14 cellular contexts compared by ENCODE assay signal in genomic region chr3:79369306-79369705, GRCh38.
DNase-seq lines count a peak whose midpoint lies in the region; ATAC-seq and TF ChIP-seq lines count a peak whose summit lies in the region.
"Had no signal": no experiment of that assay in that cellular context is flagged by ENCODE, and none has a peak within 500 bp of the region (broad histone marks: within the 10 kb centered on the region; RNA-seq: fewer than 3 reads in every experiment).

No MANE protein-coding gene starts in this region.

- no peaks in the 10 kb centered on the region for H3K4me1 ChIP-seq in mesendoderm (ENCODE audit: control insufficient read depth, low read depth, low read length)

- H3K27me3 ChIP-seq in mesendoderm (ENCODE audit: insufficient read depth, low read length, poor library complexity) = no peaks in the 10 kb centered on the region

- H3K4me3 ChIP-seq in cardiac fibroblast (replicated peaks in 1 of 2; ENCODE audit: low read depth in 2 of 2, low read length in 2 of 2) = no peak overlapping the region
- H3K4me3 ChIP-seq in mesendoderm (ENCODE audit: low read length) = no peak overlapping the region
- H3K4me3 ChIP-seq: coronary artery, mucosa of descending colon had no signal

- TF ChIP-seq CTCF in cardiac fibroblast (IDR thresholded peaks at IDR 0.05; ENCODE audit: low read depth, low read length) = peak; percentile 43

- no peak overlapping the region for H2BK15ac ChIP-seq in mesendoderm (replicated peaks; ENCODE audit: low read depth)

- no peak for ATAC-seq in GM21528 (IDR thresholded peaks at IDR 0.05; ENCODE audit: low FRiP score, unreplicated experiment)
- ATAC-seq: mucosa of descending colon had no signal

- H3K27ac ChIP-seq in mesendoderm (ENCODE audit: low read depth, low read length) = no peak overlapping the region
- H3K27ac ChIP-seq: coronary artery had no signal

- no peak overlapping the region for H4K5ac ChIP-seq in mesendoderm (ENCODE audit: low read length)

- no peak overlapping the region for H3K4ac ChIP-seq in mesendoderm (ENCODE audit: low read depth, low read length)

- no CpG with 5 or more reads among the region's 1 CpG for WGBS in mesendoderm (ENCODE audit: extremely low coverage, insufficient coverage, low lambda C conversion rate)

- H3K36me3 ChIP-seq in mesendoderm (ENCODE audit: control insufficient read depth, insufficient read depth, low read length) = no peaks in the 10 kb centered on the region

- no peaks in the 10 kb centered on the region for H3K79me2 ChIP-seq in mesendoderm (ENCODE audit: control insufficient read depth, insufficient read depth, low read length)

- H3K23ac ChIP-seq in mesendoderm (ENCODE audit: low read length) = no peak overlapping the region

- no peak overlapping the region for H3K56ac ChIP-seq in mesendoderm (ENCODE audit: low read length)

- H3K9ac ChIP-seq in mesendoderm (ENCODE audit: low read length) = no peak overlapping the region

- no peak overlapping the region for H3K4me2 ChIP-seq in mesendoderm (ENCODE audit: low read length)

- H3K18ac ChIP-seq in mesendoderm (ENCODE audit: low read length) = no peak overlapping the region

- H2BK120ac ChIP-seq in mesendoderm (ENCODE audit: low read depth, low read length) = no peak overlapping the region

- no peaks in the 10 kb centered on the region for H3K79me1 ChIP-seq in mesendoderm (ENCODE audit: low read length)

- no peak overlapping the region for H2AK5ac ChIP-seq in mesendoderm (ENCODE audit: low read length)

- DNase-seq in DMS 273 (lab: John Stamatoyannopoulos, UW; ENCODE audit: unreplicated experiment) = peak; percentile 50
- DNase-seq in Kasumi-1 (lab: John Stamatoyannopoulos, UW) = peak; percentile 17 to 26
- peak; percentile 18 to 50 for DNase-seq in cardiac fibroblast (ENCODE audit: low read depth in 2 of 2)
- DNase-seq in mesendoderm = peak; percentile 8
- DNase-seq in activated CD4-positive, alpha-beta T cell treated with anti-CD3 and anti-CD28 coated beads for 48 hours = no peak
- no peak for DNase-seq in T1000 (lab: John Stamatoyannopoulos, UW)
- DNase-seq in GOT3 (lab: John Stamatoyannopoulos, UW) = no peak
- DNase-seq: activated gamma-delta T cell treated with Interleukin-2 at 50 U/mL for 16 hours, DND-41, mucosa of descending colon, NCI-H1436 treated with DMSO at 0.1 percent for 48 hours, RPMI8226 had no signal

- H2BK5ac ChIP-seq in mesendoderm (ENCODE audit: low read length) = no peak overlapping the region

- H4K8ac ChIP-seq in mesendoderm (ENCODE audit: low read depth, low read length) = no peak overlapping the region

Comparison
In these comparisons a context has a peak if more than half of its experiments do, and no peak if none do; other contexts are left out.
1. DNase-seq: peak in DMS 273 (single experiment), Kasumi-1 (2 of 2), cardiac fibroblast (2 of 2) and mesendoderm (single experiment); none in activated CD4-positive, alpha-beta T cell treated with anti-CD3 and anti-CD28 coated beads for 48 hours (single experiment), T1000 (single experiment) and GOT3 (single experiment).